In genomic region chr16:1810106-1810505, GRCh38 we compare ENCODE assay signal across 19 cellular contexts. TPM values are rescaled to one million over a fixed set of nuclear protein-coding genes. Genes with fewer than 3 reads are reported as not detected.
A peak's percentile ranks its signal among the peaks of the same experiment; 100 is the strongest.
DNase-seq lines count a peak whose midpoint lies in the region; ATAC-seq and TF ChIP-seq lines count a peak whose summit lies in the region.
"Had no signal": no experiment of that assay in that cellular context is flagged by ENCODE, and none has a peak within 500 bp of the region (broad histone marks: within the 10 kb centered on the region; RNA-seq: fewer than 3 reads in every experiment).

No MANE protein-coding gene starts in this region.

- H3K27me3 ChIP-seq in lower lobe of right lung (ENCODE audit: low read depth) (no peaks in the 10 kb centered on the region), sigmoid colon (no peaks in the 10 kb centered on the region)
- H3K27me3 ChIP-seq: BLaER1 had no signal

- intact Hi-C loops in natural killer cell (cut with micrococcal nuclease), result no loop called here
- intact Hi-C loops in lower lobe of right lung (cut with DNase I), result no loop called here
- intact Hi-C loops in sigmoid colon (cut with DNase I), result no loop called here
- intact Hi-C loops in MCF 10A (cut with micrococcal nuclease), result no loop called here

- H3K4me3 Mint-ChIP-seq in natural killer cell treated with Interleukin-12 subunit alpha and Interleukin-12 subunit beta and Interleukin-15 and Interleukin-18, amount 100 ng/mL, for 72 hours, result no peak overlapping the region
- no peak overlapping the region for H3K4me3 Mint-ChIP-seq in natural killer cell
- H3K4me3 Mint-ChIP-seq in MCF 10A (ENCODE audit: unreplicated experiment), result no peak overlapping the region
- H3K4me3 Mint-ChIP-seq: CD14-positive monocyte; CD4-positive, alpha-beta memory T cell had no signal

- H3K36me3 ChIP-seq in lower lobe of right lung (peaks cover 59% of the 10 kb centered on the region), sigmoid colon (peaks cover 14 to 65% (median 22%) of the 10 kb centered on the region in 4 donors)

- no peaks in the 10 kb centered on the region for H3K9me3 ChIP-seq in lower lobe of right lung
- no peaks in the 10 kb centered on the region for H3K9me3 ChIP-seq in sigmoid colon
- H3K9me3 ChIP-seq: BLaER1, HAP-1 had no signal

- H3K27me3 Mint-ChIP-seq in natural killer cell treated with Interleukin-12 subunit alpha and Interleukin-12 subunit beta and Interleukin-15 and Interleukin-18, amount 100 ng/mL, for 72 hours, result no peaks in the 10 kb centered on the region
- H3K27me3 Mint-ChIP-seq in natural killer cell (ENCODE audit: low read depth in 2 of 2) (no peaks in the 10 kb centered on the region), MCF 10A (ENCODE audit: insufficient read depth, unreplicated experiment) (no peaks in the 10 kb centered on the region)
- H3K27me3 Mint-ChIP-seq: CD4-positive, alpha-beta memory T cell had no signal

- H3K9me3 Mint-ChIP-seq in natural killer cell treated with Interleukin-12 subunit alpha and Interleukin-12 subunit beta and Interleukin-15 and Interleukin-18, amount 100 ng/mL, for 72 hours, result no peaks in the 10 kb centered on the region
- H3K9me3 Mint-ChIP-seq in natural killer cell, result no peaks in the 10 kb centered on the region
- no peaks in the 10 kb centered on the region for H3K9me3 Mint-ChIP-seq in MCF 10A (ENCODE audit: unreplicated experiment)

- no peaks in the 10 kb centered on the region for H3K36me3 Mint-ChIP-seq in natural killer cell treated with Interleukin-12 subunit alpha and Interleukin-12 subunit beta and Interleukin-15 and Interleukin-18, amount 100 ng/mL, for 72 hours
- no peaks in the 10 kb centered on the region for H3K36me3 Mint-ChIP-seq in natural killer cell
- H3K36me3 Mint-ChIP-seq in MCF 10A (ENCODE audit: insufficient read depth, unreplicated experiment), result peaks cover 39% of the 10 kb centered on the region

- no peak for TF ChIP-seq CTCF in natural killer cell (IDR thresholded peaks at IDR 0.05)
- TF ChIP-seq CTCF in lower lobe of right lung (IDR thresholded peaks at IDR 0.05), result no peak
- TF ChIP-seq CTCF in sigmoid colon (IDR thresholded peaks at IDR 0.05), result no peak
- TF ChIP-seq CTCF in MCF 10A (IDR thresholded peaks at IDR 0.05; ENCODE audit: unreplicated experiment), result no peak

- H3K27ac ChIP-seq in lower lobe of right lung (no peak overlapping the region), sigmoid colon (no peak overlapping the region)
- H3K27ac ChIP-seq: BLaER1, GM23248 had no signal

- no peak for TF ChIP-seq POLR2A in sigmoid colon (IDR thresholded peaks at IDR 0.05)

- H3K4me3 ChIP-seq in lower lobe of right lung, result no peak overlapping the region
- no peak overlapping the region for H3K4me3 ChIP-seq in sigmoid colon
- H3K4me3 ChIP-seq: BLaER1, GM23248, HAP-1 had no signal

- peak; percentile 44 for DNase-seq in natural killer cell treated with Interleukin-12 subunit alpha and Interleukin-12 subunit beta and Interleukin-15 and Interleukin-18, amount 100 ng/mL, for 72 hours (ENCODE audit: low spot score)
- DNase-seq in natural killer cell (no peak), lower lobe of right lung (peak; percentile 30), sigmoid colon (peak; percentile 46), DMS114 treated with DMSO at 0.1 percent for 48 hours (lab: John Stamatoyannopoulos, UW; ENCODE audit: unreplicated experiment) (no peak), MCF 10A (ENCODE audit: unreplicated experiment) (no peak)
- no peak for DNase-seq in activated T-cell treated with anti-CD3 and anti-CD28 coated beads, Interleukin-2, amount 50 U/mL, for 1 hour
- DNase-seq: 8988T; CD4-positive, alpha-beta memory T cell; DMS79 treated with DMSO at 0.1 percent for 48 hours; GF-D8; GM23248 had no signal

- H3K4me1 ChIP-seq in lower lobe of right lung (peaks cover 11% of the 10 kb centered on the region), sigmoid colon (peaks cover 0 to 6% (median 0%) of the 10 kb centered on the region in 4 donors)
- H3K4me1 ChIP-seq: HAP-1 had no signal

- no peak overlapping the region for H3K27ac Mint-ChIP-seq in natural killer cell treated with Interleukin-12 subunit alpha and Interleukin-12 subunit beta and Interleukin-15 and Interleukin-18, amount 100 ng/mL, for 72 hours
- H3K27ac Mint-ChIP-seq in natural killer cell, result no peak overlapping the region
- no peak overlapping the region for H3K27ac Mint-ChIP-seq in MCF 10A (ENCODE audit: low read depth, unreplicated experiment)
- H3K27ac Mint-ChIP-seq: CD14-positive monocyte; CD4-positive, alpha-beta memory T cell had no signal

- ATAC-seq in natural killer cell treated with Interleukin-12 subunit alpha and Interleukin-12 subunit beta and Interleukin-15 and Interleukin-18, amount 100 ng/mL, for 72 hours, result no peak
- ATAC-seq in natural killer cell, result no peak
- ATAC-seq in lower lobe of right lung, result no peak
- ATAC-seq in GM19324 (IDR thresholded peaks at IDR 0.05; ENCODE audit: low FRiP score, unreplicated experiment), result no peak

- POLR2A ChIA-PET in MCF 10A (lab: Yijun Ruan, JAX), result no interaction called here

- no TSS peak for BruUV-seq in MCF 10A (replicated peaks; lab: Mats Ljungman, UMichigan)

- CTCF ChIA-PET in MCF 10A (lab: Yijun Ruan, JAX), result no interaction called here

- 96 to 97% methylated on average over 16 of the region's 16 CpGs for WGBS in sigmoid colon, 2 donors

- TF ChIP-seq EP300 in sigmoid colon (IDR thresholded peaks at IDR 0.05), result no peak

- peaks cover 0 to 5% of the 10 kb centered on the region in 2 donors for H3K4me1 Mint-ChIP-seq in natural killer cell treated with Interleukin-12 subunit alpha and Interleukin-12 subunit beta and Interleukin-15 and Interleukin-18, amount 100 ng/mL, for 72 hours (ENCODE audit: low read depth in 2 of 2)
- H3K4me1 Mint-ChIP-seq in natural killer cell (peaks cover 7 to 8% of the 10 kb centered on the region in 2 donors), MCF 10A (ENCODE audit: insufficient read depth, unreplicated experiment) (no peaks in the 10 kb centered on the region)
- H3K4me1 Mint-ChIP-seq: CD14-positive monocyte had no signal

RNA-seq across cellular contexts. Expression of gene HAGH, which starts 16.5 kb away (rescaled TPM):
- total RNA-seq in natural killer cell treated with Interleukin-12 subunit alpha and Interleukin-12 subunit beta and Interleukin-15 and Interleukin-18, amount 100 ng/mL, for 72 hours, result 10 to 100 TPM; 39.5 to 47.5 TPM
- total RNA-seq in natural killer cell, result 10 to 100 TPM; 27.8 to 38.4 (median 37.5) TPM
- 69.1 TPM for total RNA-seq in lower lobe of right lung
- total RNA-seq in sigmoid colon, result 100 to 1,000 TPM in 3 of 4 donors, 10 to 100 TPM in 1; 73.4 to 163 (median 140) TPM
- 10 to 100 TPM; 54.1 to 86.9 (median 68.4) TPM for polyA plus RNA-seq in sigmoid colon
- total RNA-seq in MCF 10A (2022), result 44.5 and 69.8 TPM in 2 replicates

RNA-seq across cellular contexts. Expression of gene IGFALS, which starts 16.6 kb away (rescaled TPM):
- total RNA-seq in natural killer cell treated with Interleukin-12 subunit alpha and Interleukin-12 subunit beta and Interleukin-15 and Interleukin-18, amount 100 ng/mL, for 72 hours, result under 1 TPM in 1 of 2 donors, not detected in 1; 0.12 TPM
- total RNA-seq in natural killer cell, result 1 to 10 TPM in 1 of 3 donors, under 1 TPM in 2; 0.47 to 1.1 (median 0.70) TPM
- total RNA-seq in lower lobe of right lung, result 0.97 TPM
- total RNA-seq in sigmoid colon, result 1 to 10 TPM; 1.1 to 2.2 (median 1.5) TPM
- polyA plus RNA-seq in sigmoid colon, result 1 to 10 TPM in 2 of 3 donors, under 1 TPM in 1; 0.46 to 2.0 (median 1.2) TPM
- not detected in 2 replicates for total RNA-seq in MCF 10A (2022)
- total RNA-seq: A673, GM23248, H4 had no signal
- polyA plus RNA-seq: AG04450; CD14-positive monocyte; CD4-positive, alpha-beta memory T cell; GM23248 had no signal

RNA-seq across cellular contexts. Expression of gene FAHD1, which starts 16.9 kb away (rescaled TPM):
- 10 to 100 TPM; 13.9 to 14.5 TPM for total RNA-seq in natural killer cell treated with Interleukin-12 subunit alpha and Interleukin-12 subunit beta and Interleukin-15 and Interleukin-18, amount 100 ng/mL, for 72 hours
- 10 to 100 TPM in 1 of 3 donors, 1 to 10 TPM in 2; 5.3 to 10.6 (median 7.4) TPM for total RNA-seq in natural killer cell
- 16.1 TPM for total RNA-seq in lower lobe of right lung
- 10 to 100 TPM; 27.7 to 35.0 (median 29.3) TPM for total RNA-seq in sigmoid colon
- polyA plus RNA-seq in sigmoid colon, result 100 to 1,000 TPM in 1 of 3 donors, 10 to 100 TPM in 2; 58.9 to 137 (median 62.5) TPM
- 18.4 and 21.4 TPM in 2 replicates for total RNA-seq in MCF 10A (2022)

RNA-seq across cellular contexts. Expression of gene NUBP2, which starts 27.3 kb away (rescaled TPM):
- 10 to 100 TPM; 47.9 to 81.8 TPM for total RNA-seq in natural killer cell treated with Interleukin-12 subunit alpha and Interleukin-12 subunit beta and Interleukin-15 and Interleukin-18, amount 100 ng/mL, for 72 hours
- 10 to 100 TPM; 39.5 to 51.9 (median 49.4) TPM for total RNA-seq in natural killer cell
- 36.0 TPM for total RNA-seq in lower lobe of right lung
- total RNA-seq in sigmoid colon, result 100 to 1,000 TPM in 2 of 4 donors, 10 to 100 TPM in 2; 77.8 to 170 (median 98.1) TPM
- 10 to 100 TPM; 53.5 to 69.1 (median 56.6) TPM for polyA plus RNA-seq in sigmoid colon
- 71.3 and 73.9 TPM in 2 replicates for total RNA-seq in MCF 10A (2022)

RNA-seq across cellular contexts. Expression of gene SPSB3, which starts 27.7 kb away (rescaled TPM):
- total RNA-seq in natural killer cell treated with Interleukin-12 subunit alpha and Interleukin-12 subunit beta and Interleukin-15 and Interleukin-18, amount 100 ng/mL, for 72 hours, result 10 to 100 TPM; 26.9 to 30.1 TPM
- 100 to 1,000 TPM; 100 to 122 (median 110) TPM for total RNA-seq in natural killer cell
- total RNA-seq in lower lobe of right lung, result 44.2 TPM
- total RNA-seq in sigmoid colon, result 10 to 100 TPM; 61.4 to 98.4 (median 78.9) TPM
- 10 to 100 TPM; 34.4 to 59.5 (median 40.2) TPM for polyA plus RNA-seq in sigmoid colon
- 21.6 and 22.2 TPM in 2 replicates for total RNA-seq in MCF 10A (2022)

Comparison
In these comparisons a context has a peak if more than half of its experiments do, and no peak if none do; other contexts are left out.
1. DNase-seq: peak in natural killer cell treated with Interleukin-12 subunit alpha and Interleukin-12 subunit beta and Interleukin-15 and Interleukin-18, amount 100 ng/mL, for 72 hours (single experiment), lower lobe of right lung (single experiment) and sigmoid colon (single experiment); none in natural killer cell (single experiment), activated T-cell treated with anti-CD3 and anti-CD28 coated beads, Interleukin-2, amount 50 U/mL, for 1 hour (single experiment), DMS114 treated with DMSO at 0.1 percent for 48 hours (single experiment) and MCF 10A (single experiment).